In the genomic region with DNA sequence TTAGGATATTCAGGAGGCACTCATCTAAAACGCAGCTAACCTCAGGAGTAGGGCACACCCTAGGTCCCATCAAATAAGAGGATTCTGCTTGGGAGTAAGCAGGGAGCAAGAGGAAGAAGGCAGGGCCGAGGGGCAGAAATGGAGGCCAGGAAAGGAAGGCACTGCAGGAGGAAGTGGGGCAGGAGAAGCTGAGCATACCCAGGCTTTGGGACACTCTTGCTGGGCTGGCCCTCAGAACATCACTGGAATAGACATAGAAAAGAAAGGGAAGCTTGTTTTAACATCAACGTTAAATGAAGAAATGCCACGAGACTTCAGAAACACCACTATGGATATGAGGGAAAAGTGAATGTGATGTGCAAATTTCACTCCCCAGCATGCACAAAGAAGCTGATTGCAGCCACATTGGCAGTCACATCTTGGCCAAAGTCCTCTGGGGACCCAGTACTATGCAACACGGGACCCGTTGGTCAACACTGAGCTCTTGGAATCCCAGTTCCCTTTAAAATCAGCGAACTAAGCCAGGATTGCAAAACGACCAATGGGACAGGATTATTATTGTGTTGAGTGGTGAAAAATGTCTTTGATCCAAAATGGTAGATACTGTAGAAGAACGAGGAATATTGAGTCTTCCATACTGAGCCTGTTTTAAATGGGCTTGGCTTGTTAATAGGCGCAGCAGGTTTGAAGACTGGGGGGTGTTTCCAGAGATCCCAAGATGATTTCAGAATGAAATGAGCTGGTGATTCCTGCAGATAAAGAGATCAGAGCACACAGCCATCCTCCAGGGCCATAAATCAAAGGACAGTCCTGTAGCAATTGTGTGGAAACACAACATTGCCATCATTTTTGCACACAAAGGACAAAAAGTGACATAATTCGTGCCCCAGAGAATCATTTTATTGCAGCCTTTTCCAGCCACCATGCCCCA, we compare ENCODE assay signal across 8 cellular contexts.
A peak's percentile ranks its signal among the peaks of the same experiment; 100 is the strongest.
DNase-seq lines count a peak whose midpoint lies in the region; ATAC-seq and TF ChIP-seq lines count a peak whose summit lies in the region.

No MANE protein-coding gene starts in this region.

- H3K27me3 Mint-ChIP-seq in activated T-cell treated with anti-CD3 and anti-CD28 coated beads, Interleukin-2, amount 50 U/mL, for 72 hours (ENCODE audit: low read depth) = no peaks in the 10 kb centered on the region
- H3K27me3 Mint-ChIP-seq in activated T-cell treated with anti-CD3 and anti-CD28 coated beads, Interleukin-2, amount 50 U/mL, for 4 hours (ENCODE audit: low read depth) = no peaks in the 10 kb centered on the region

- H3K36me3 ChIP-seq in mesendoderm (ENCODE audit: control insufficient read depth, insufficient read depth, low read length) = no peaks in the 10 kb centered on the region

- H3K23ac ChIP-seq in mesendoderm (ENCODE audit: low read length) = no peak overlapping the region

- H3K4me3 ChIP-seq in coronary artery (no peak overlapping the region), mesendoderm (ENCODE audit: low read length) (no peak overlapping the region)

- H3K4me3 Mint-ChIP-seq in activated T-cell treated with anti-CD3 and anti-CD28 coated beads, Interleukin-2, amount 50 U/mL, for 72 hours = peak overlapping the region in 1 of 2 donors; percentile 14
- H3K4me3 Mint-ChIP-seq in activated T-cell treated with anti-CD3 and anti-CD28 coated beads, Interleukin-2, amount 50 U/mL, for 4 hours = no peak overlapping the region

- H2BK120ac ChIP-seq in mesendoderm (ENCODE audit: low read depth, low read length) = no peak overlapping the region

- H2BK5ac ChIP-seq in mesendoderm (ENCODE audit: low read length) = no peak overlapping the region

- H2AK5ac ChIP-seq in mesendoderm (ENCODE audit: low read length) = peak overlapping the region; percentile 15

- no peak overlapping the region for H3K27ac Mint-ChIP-seq in activated T-cell treated with anti-CD3 and anti-CD28 coated beads, Interleukin-2, amount 50 U/mL, for 72 hours

- no peak overlapping the region for H3K4ac ChIP-seq in mesendoderm (ENCODE audit: low read depth, low read length)

- H4K8ac ChIP-seq in mesendoderm (ENCODE audit: low read depth, low read length) = no peak overlapping the region

- H3K56ac ChIP-seq in mesendoderm (ENCODE audit: low read length) = peak overlapping the region; percentile 9

- H3K18ac ChIP-seq in mesendoderm (ENCODE audit: low read length) = peak overlapping the region; percentile 55

- no peaks in the 10 kb centered on the region for H3K79me2 ChIP-seq in mesendoderm (ENCODE audit: control insufficient read depth, insufficient read depth, low read length)

- no peaks in the 10 kb centered on the region for H3K27me3 ChIP-seq in mesendoderm (ENCODE audit: insufficient read depth, low read length, poor library complexity)

- TF ChIP-seq CTCF in 22Rv1 (IDR thresholded peaks at IDR 0.05) (no peak), coronary artery (IDR thresholded peaks at IDR 0.05) (no peak)

- no peak overlapping the region for H3K4me2 ChIP-seq in mesendoderm (ENCODE audit: low read length)

- H3K4me1 Mint-ChIP-seq in activated T-cell treated with anti-CD3 and anti-CD28 coated beads, Interleukin-2, amount 50 U/mL, for 72 hours (ENCODE audit: low read depth) = peaks cover 99% of the 10 kb centered on the region
- peaks cover 82% of the 10 kb centered on the region for H3K4me1 Mint-ChIP-seq in activated T-cell treated with anti-CD3 and anti-CD28 coated beads, Interleukin-2, amount 50 U/mL, for 4 hours (ENCODE audit: low read depth)

- peak overlapping the region; percentile 73 for H3K27ac ChIP-seq in 22Rv1
- peak overlapping the region; percentile 41 to 99 for H3K27ac ChIP-seq in coronary artery
- H3K27ac ChIP-seq in mesendoderm (ENCODE audit: low read depth, low read length) = no peak overlapping the region

- H4K5ac ChIP-seq in mesendoderm (ENCODE audit: low read length) = no peak overlapping the region

- no peak overlapping the region for H3K9ac ChIP-seq in mesendoderm (ENCODE audit: low read length)

- H2BK15ac ChIP-seq in mesendoderm (replicated peaks; ENCODE audit: low read depth) = peak overlapping the region; percentile 14

- DNase-seq in MV-4-11 (lab: John Stamatoyannopoulos, UW) (peak; percentile 83), coronary artery (ENCODE audit: low spot score) (no peak), mesendoderm (no peak), RKO (ENCODE audit: low spot score) (no peak)
- DNase-seq in activated T-cell treated with anti-CD3 and anti-CD28 coated beads, Interleukin-2, amount 50 U/mL, for 72 hours = no peak
- no peak for DNase-seq in activated T-cell treated with anti-CD3 and anti-CD28 coated beads, Interleukin-2, amount 50 U/mL, for 4 hours

- ATAC-seq in activated T-cell treated with anti-CD3 and anti-CD28 coated beads, Interleukin-2, amount 50 U/mL, for 72 hours (replicated peaks in 1 of 2) = no peak
- no peak for ATAC-seq in HG03469 (IDR thresholded peaks at IDR 0.05; ENCODE audit: unreplicated experiment)
- ATAC-seq in activated T-cell treated with anti-CD3 and anti-CD28 coated beads, Interleukin-2, amount 50 U/mL, for 4 hours = no peak

- H3K79me1 ChIP-seq in mesendoderm (ENCODE audit: low read length) = no peaks in the 10 kb centered on the region

- H3K4me1 ChIP-seq in mesendoderm (ENCODE audit: control insufficient read depth, low read depth, low read length) = peaks cover 11% of the 10 kb centered on the region

- WGBS in mesendoderm (ENCODE audit: extremely low coverage, insufficient coverage, low lambda C conversion rate) = no CpG with 5 or more reads among the region's 11 CpGs

- H3K9me3 Mint-ChIP-seq in activated T-cell treated with anti-CD3 and anti-CD28 coated beads, Interleukin-2, amount 50 U/mL, for 72 hours = peaks cover 0 to 4% of the 10 kb centered on the region in 2 donors
- no peaks in the 10 kb centered on the region for H3K9me3 Mint-ChIP-seq in activated T-cell treated with anti-CD3 and anti-CD28 coated beads, Interleukin-2, amount 50 U/mL, for 4 hours

- peaks cover 8 to 17% of the 10 kb centered on the region in 2 donors for H3K36me3 Mint-ChIP-seq in activated T-cell treated with anti-CD3 and anti-CD28 coated beads, Interleukin-2, amount 50 U/mL, for 72 hours (ENCODE audit: insufficient read depth in 2 of 2)
- no peaks in the 10 kb centered on the region for H3K36me3 Mint-ChIP-seq in activated T-cell treated with anti-CD3 and anti-CD28 coated beads, Interleukin-2, amount 50 U/mL, for 4 hours (ENCODE audit: insufficient read depth)
